Comparison of ENCODE assay signal across 14 cellular contexts in the genomic region with DNA sequence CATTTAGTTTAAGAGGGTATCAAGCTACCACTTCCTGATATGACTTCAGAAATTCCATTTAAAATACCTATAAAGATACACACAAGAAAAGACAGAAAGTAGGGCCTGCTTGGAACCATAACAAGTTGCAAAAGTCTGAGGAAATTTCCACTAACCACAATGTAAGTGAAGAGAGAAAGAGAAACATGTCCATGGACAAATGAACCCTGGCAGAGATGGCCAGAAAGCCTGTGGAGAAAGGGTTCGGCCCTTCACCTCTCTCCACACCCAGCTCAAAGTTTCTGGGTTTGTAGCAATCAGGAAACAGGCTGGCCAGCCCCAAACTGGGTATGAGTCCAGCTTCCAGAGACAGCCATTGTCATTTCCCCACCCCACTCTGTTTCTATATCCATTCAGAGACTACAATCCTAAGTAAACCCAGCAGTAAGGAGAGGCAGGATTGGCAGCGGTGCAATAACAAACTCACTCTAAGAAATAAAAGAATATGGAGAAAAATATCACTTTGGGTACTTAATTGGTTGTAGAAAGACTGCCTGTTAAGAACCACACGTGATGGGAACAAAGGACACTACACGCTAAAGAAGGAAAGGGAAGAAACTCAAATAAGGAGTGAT.
A peak's percentile ranks its signal among the peaks of the same experiment; 100 is the strongest.
DNase-seq lines count a peak whose midpoint lies in the region; ATAC-seq and TF ChIP-seq lines count a peak whose summit lies in the region.
"Had no signal": no experiment of that assay in that cellular context is flagged by ENCODE, and none has a peak within 500 bp of the region (broad histone marks: within the 10 kb centered on the region; RNA-seq: fewer than 3 reads in every experiment).

No MANE protein-coding gene starts in this region.

- H3K9me3 Mint-ChIP-seq in activated T-cell treated with anti-CD3 and anti-CD28 coated beads, Interleukin-2, amount 50 U/mL, for 24 hours: no peaks in the 10 kb centered on the region
- peaks cover 6% of the 10 kb centered on the region for H3K9me3 Mint-ChIP-seq in stimulated activated memory B cell treated with anti-CD40 and anti-IgM and Interleukin-4, amounts not matched to agents 10 μg/mL and 1 μg/mL and 100 μg/mL, for 72 hours

- H3F3A ChIP-seq in SU-DHL-6 (ENCODE audit: insufficient read depth): peaks cover 60% of the 10 kb centered on the region

- H4K20me1 ChIP-seq in SU-DHL-6 (ENCODE audit: low read depth, low read length): no peaks in the 10 kb centered on the region

- peak overlapping the region; percentile 3 for H3K4me3 Mint-ChIP-seq in activated T-cell treated with anti-CD3 and anti-CD28 coated beads, Interleukin-2, amount 50 U/mL, for 24 hours
- no peak overlapping the region for H3K4me3 Mint-ChIP-seq in stimulated activated memory B cell treated with anti-CD40 and anti-IgM and Interleukin-4, amounts not matched to agents 10 μg/mL and 1 μg/mL and 100 μg/mL, for 72 hours

- H3K4me3 ChIP-seq in SU-DHL-6 (ENCODE audit: insufficient read depth, low read length, poor library complexity, severe bottlenecking): no peak overlapping the region
- H3K4me3 ChIP-seq in colonic mucosa: no peak overlapping the region
- H3K4me3 ChIP-seq: tibial artery had no signal

- H3K27me3 Mint-ChIP-seq in activated T-cell treated with anti-CD3 and anti-CD28 coated beads, Interleukin-2, amount 50 U/mL, for 24 hours: no peaks in the 10 kb centered on the region
- H3K27me3 Mint-ChIP-seq in stimulated activated memory B cell treated with anti-CD40 and anti-IgM and Interleukin-4, amounts not matched to agents 10 μg/mL and 1 μg/mL and 100 μg/mL, for 72 hours: no peaks in the 10 kb centered on the region

- no peak for TF ChIP-seq CTCF in SU-DHL-6 (IDR thresholded peaks at IDR 0.05; ENCODE audit: insufficient read depth, low read length, poor library complexity, severe bottlenecking)
- TF ChIP-seq CTCF in colonic mucosa (IDR thresholded peaks at IDR 0.05): no peak

- no peaks in the 10 kb centered on the region for H3K4me1 ChIP-seq in colonic mucosa

- H3K9ac ChIP-seq in SU-DHL-6 (ENCODE audit: low read length): peak overlapping the region; percentile 5; the same call in 1 of the 2 replicates
- no peak overlapping the region for H3K9ac ChIP-seq in colonic mucosa (ENCODE audit: low read depth in 2 of 2, low read length in 2 of 2)

- intact Hi-C loops in colonic mucosa (cut with DNase I): no loop called here

- peaks cover 55% of the 10 kb centered on the region for H3K79me2 ChIP-seq in SU-DHL-6 (ENCODE audit: insufficient read depth, low read length)

- H3K36me3 ChIP-seq in SU-DHL-6 (ENCODE audit: low read length) (0 out of 2 replicates have a peak, but pooled peaks cover 8% of the 10 kb centered on the region), colonic mucosa (no peaks in the 10 kb centered on the region)
- H3K36me3 ChIP-seq: tibial artery had no signal

- H3K4me2 ChIP-seq in SU-DHL-6 (ENCODE audit: low read depth, low read length, poor library complexity, severe bottlenecking): peak overlapping the region; percentile 27

- peak overlapping the region; percentile 98 for H3K27ac ChIP-seq in SU-DHL-6 (ENCODE audit: low read depth, low read length)
- H3K27ac ChIP-seq in colonic mucosa: peak overlapping the region; percentile 15
- H3K27ac ChIP-seq in caudate nucleus (ENCODE audit: low read depth, low read length): no peak overlapping the region
- H3K27ac ChIP-seq: tibial artery had no signal

- H3K27me3 ChIP-seq in SU-DHL-6 (ENCODE audit: low read length) (no peaks in the 10 kb centered on the region), colonic mucosa (no peaks in the 10 kb centered on the region)
- H3K27me3 ChIP-seq: tibial artery had no signal

- no peak for ATAC-seq in stimulated activated memory B cell treated with anti-CD40 and anti-IgM and Interleukin-4, amounts not matched to agents 10 μg/mL and 1 μg/mL and 100 μg/mL, for 72 hours
- ATAC-seq in SK-N-SH treated with all-trans-retinoic acid at 6 μM for 48 hours: no peak

- no peak for DNase-seq in activated T-cell treated with anti-CD3 and anti-CD28 coated beads, Interleukin-2, amount 50 U/mL, for 24 hours
- DNase-seq in activated T-cell treated with anti-CD3 and anti-CD28 coated beads, Interleukin-2, amount 50 U/mL, for 1 hour: no peak
- DNase-seq in colonic mucosa (no peak), NCI-H2227 (lab: John Stamatoyannopoulos, UW; ENCODE audit: unreplicated experiment) (no peak), caudate nucleus (lab: John Stamatoyannopoulos, UW) (no peak)
- DNase-seq: aorta, mesenchymal stem cell, NCI-H1417, NCI-H345, OCI-M1, tibial artery had no signal

- H3K36me3 Mint-ChIP-seq in activated T-cell treated with anti-CD3 and anti-CD28 coated beads, Interleukin-2, amount 50 U/mL, for 24 hours (ENCODE audit: low read depth): peaks cover 67% of the 10 kb centered on the region
- peaks cover 56% of the 10 kb centered on the region for H3K36me3 Mint-ChIP-seq in stimulated activated memory B cell treated with anti-CD40 and anti-IgM and Interleukin-4, amounts not matched to agents 10 μg/mL and 1 μg/mL and 100 μg/mL, for 72 hours

- H3K9me3 ChIP-seq in SU-DHL-6 (ENCODE audit: insufficient read depth, low read length) (no peaks in the 10 kb centered on the region), colonic mucosa (no peaks in the 10 kb centered on the region)
- H3K9me3 ChIP-seq: tibial artery had no signal

- no peak overlapping the region for H2AFZ ChIP-seq in SU-DHL-6 (ENCODE audit: low read depth, low read length, severe bottlenecking)

- no peaks in the 10 kb centered on the region for H3K9me2 ChIP-seq in SU-DHL-6 (replicated peaks; ENCODE audit: insufficient read depth, low read length)

- peak overlapping the region; percentile 87 for H3K27ac Mint-ChIP-seq in activated T-cell treated with anti-CD3 and anti-CD28 coated beads, Interleukin-2, amount 50 U/mL, for 24 hours
- peak overlapping the region; percentile 73 for H3K27ac Mint-ChIP-seq in stimulated activated memory B cell treated with anti-CD40 and anti-IgM and Interleukin-4, amounts not matched to agents 10 μg/mL and 1 μg/mL and 100 μg/mL, for 72 hours

- H3K4me1 Mint-ChIP-seq in activated T-cell treated with anti-CD3 and anti-CD28 coated beads, Interleukin-2, amount 50 U/mL, for 24 hours (ENCODE audit: low read depth): peaks cover 83% of the 10 kb centered on the region
- H3K4me1 Mint-ChIP-seq in stimulated activated memory B cell treated with anti-CD40 and anti-IgM and Interleukin-4, amounts not matched to agents 10 μg/mL and 1 μg/mL and 100 μg/mL, for 72 hours: peaks cover 59% of the 10 kb centered on the region

TF ChIP-seq in SK-N-SH treated with all-trans-retinoic acid at 6 μM for 48 hours, 23 proteins besides CTCF, POLR2A, EP300 and RAD21 (continues in another document):
- TF ChIP-seq ARNTL (CRISPR knock-in tag; IDR thresholded peaks at IDR 0.05; ENCODE audit: borderline replicate concordance, low read depth) (no peak), ZFP30 (CRISPR knock-in tag; IDR thresholded peaks at IDR 0.05) (no peak), ISL1 (CRISPR knock-in tag; IDR thresholded peaks at IDR 0.05) (no peak), OSR1 (CRISPR knock-in tag; IDR thresholded peaks at IDR 0.05) (no peak), ESRRG (CRISPR knock-in tag; IDR thresholded peaks at IDR 0.05) (no peak), TOX (CRISPR knock-in tag; IDR thresholded peaks at IDR 0.05; ENCODE audit: borderline replicate concordance) (no peak), ZNF70 (CRISPR knock-in tag; IDR thresholded peaks at IDR 0.05) (no peak), BACH2 (CRISPR knock-in tag; IDR thresholded peaks at IDR 0.05; ENCODE audit: borderline replicate concordance) (no peak)
- TF ChIP-seq, protein P1, sequence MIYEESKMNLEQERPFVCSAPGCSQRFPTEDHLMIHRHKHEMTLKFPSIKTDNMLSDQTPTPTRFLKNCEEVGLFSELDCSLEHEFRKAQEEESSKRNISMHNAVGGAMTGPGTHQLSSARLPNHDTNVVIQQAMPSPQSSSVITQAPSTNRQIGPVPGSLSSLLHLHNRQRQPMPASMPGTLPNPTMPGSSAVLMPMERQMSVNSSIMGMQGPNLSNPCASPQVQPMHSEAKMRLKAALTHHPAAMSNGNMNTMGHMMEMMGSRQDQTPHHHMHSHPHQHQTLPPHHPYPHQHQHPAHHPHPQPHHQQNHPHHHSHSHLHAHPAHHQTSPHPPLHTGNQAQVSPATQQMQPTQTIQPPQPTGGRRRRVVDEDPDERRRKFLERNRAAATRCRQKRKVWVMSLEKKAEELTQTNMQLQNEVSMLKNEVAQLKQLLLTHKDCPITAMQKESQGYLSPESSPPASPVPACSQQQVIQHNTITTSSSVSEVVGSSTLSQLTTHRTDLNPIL (CRISPR knock-in tag; IDR thresholded peaks at IDR 0.05; ENCODE audit: low read depth): no peak
- TF ChIP-seq, protein P2, sequence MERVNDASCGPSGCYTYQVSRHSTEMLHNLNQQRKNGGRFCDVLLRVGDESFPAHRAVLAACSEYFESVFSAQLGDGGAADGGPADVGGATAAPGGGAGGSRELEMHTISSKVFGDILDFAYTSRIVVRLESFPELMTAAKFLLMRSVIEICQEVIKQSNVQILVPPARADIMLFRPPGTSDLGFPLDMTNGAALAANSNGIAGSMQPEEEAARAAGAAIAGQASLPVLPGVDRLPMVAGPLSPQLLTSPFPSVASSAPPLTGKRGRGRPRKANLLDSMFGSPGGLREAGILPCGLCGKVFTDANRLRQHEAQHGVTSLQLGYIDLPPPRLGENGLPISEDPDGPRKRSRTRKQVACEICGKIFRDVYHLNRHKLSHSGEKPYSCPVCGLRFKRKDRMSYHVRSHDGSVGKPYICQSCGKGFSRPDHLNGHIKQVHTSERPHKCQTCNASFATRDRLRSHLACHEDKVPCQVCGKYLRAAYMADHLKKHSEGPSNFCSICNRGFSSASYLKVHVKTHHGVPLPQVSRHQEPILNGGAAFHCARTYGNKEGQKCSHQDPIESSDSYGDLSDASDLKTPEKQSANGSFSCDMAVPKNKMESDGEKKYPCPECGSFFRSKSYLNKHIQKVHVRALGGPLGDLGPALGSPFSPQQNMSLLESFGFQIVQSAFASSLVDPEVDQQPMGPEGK (CRISPR knock-in tag; IDR thresholded peaks at IDR 0.05; ENCODE audit: borderline replicate concordance): no peak
